ENCODE assay signal across 12 cellular contexts in the genomic region with DNA sequence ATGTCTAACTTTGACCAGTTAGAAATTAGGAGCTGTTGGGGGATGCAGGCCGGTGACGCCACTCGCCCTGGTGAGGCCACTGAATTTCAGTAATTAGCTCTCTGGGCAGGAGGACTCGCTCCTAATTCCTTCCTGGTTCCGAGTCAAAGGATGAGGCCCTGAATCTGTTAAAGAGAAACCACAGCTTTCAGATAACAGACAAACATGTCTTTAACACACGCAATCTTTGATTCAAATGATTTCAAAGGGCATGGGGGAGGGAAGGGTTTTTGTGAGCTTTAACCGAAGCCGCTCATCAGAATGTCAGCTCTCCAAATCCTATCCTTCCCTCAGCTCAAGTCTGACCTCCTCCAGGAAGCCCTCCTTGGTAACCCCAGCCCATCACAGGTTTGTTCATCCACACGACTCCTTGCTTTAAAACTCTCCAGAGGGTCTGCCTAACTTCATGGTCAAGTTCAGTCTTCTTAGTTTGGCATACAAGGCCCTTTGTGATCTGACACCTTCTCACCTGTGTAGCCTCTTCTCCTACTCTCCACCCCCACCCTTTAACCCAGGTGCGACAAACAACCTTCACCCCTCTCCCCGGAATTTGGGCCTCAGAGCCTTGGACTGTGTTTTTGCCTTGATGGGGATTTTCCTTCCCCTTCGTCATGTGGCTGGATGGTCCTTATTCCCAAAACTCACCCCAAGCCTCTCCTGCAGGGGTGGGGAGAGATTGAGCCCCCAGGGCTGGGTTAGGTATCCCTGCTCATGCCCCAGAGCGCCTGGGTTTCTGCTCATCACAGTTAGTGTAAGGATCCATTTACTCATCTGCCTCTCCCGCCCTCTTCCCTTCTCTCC. TPM values are rescaled to one million over a fixed set of nuclear protein-coding genes. Genes with fewer than 3 reads are reported as not detected.
DNase-seq lines count a peak whose midpoint lies in the region; ATAC-seq and TF ChIP-seq lines count a peak whose summit lies in the region.
"Had no signal": no experiment of that assay in that cellular context is flagged by ENCODE, and none has a peak within 500 bp of the region (broad histone marks: within the 10 kb centered on the region; RNA-seq: fewer than 3 reads in every experiment).

No MANE protein-coding gene starts in this region.

- H3K27ac ChIP-seq in mesenchymal stem cell (ENCODE audit: low read length, poor library complexity, severe bottlenecking), result no peak overlapping the region
- H3K27ac ChIP-seq in vagina, result peak overlapping the region; percentile 80
- H3K27ac ChIP-seq: psoas muscle had no signal

- H3K14ac ChIP-seq in mesenchymal stem cell (ENCODE audit: low read length in 2 of 2), result no peak overlapping the region

- no peak overlapping the region for H2BK5ac ChIP-seq in mesenchymal stem cell (ENCODE audit: low read depth, low read length, poor library complexity, severe bottlenecking)

- H4K91ac ChIP-seq in mesenchymal stem cell (ENCODE audit: low read length), result no peak overlapping the region

- peaks cover 43% of the 10 kb centered on the region for H3K36me3 Mint-ChIP-seq in activated CD8-positive, alpha-beta T cell treated with anti-CD3 and anti-CD28 coated beads for 36 hours (ENCODE audit: low read depth)

- H3K27me3 Mint-ChIP-seq in activated CD8-positive, alpha-beta T cell treated with anti-CD3 and anti-CD28 coated beads for 36 hours, result no peaks in the 10 kb centered on the region

- H3K4me1 Mint-ChIP-seq in activated CD8-positive, alpha-beta T cell treated with anti-CD3 and anti-CD28 coated beads for 36 hours (ENCODE audit: low read depth), result peaks cover 78% of the 10 kb centered on the region

- H3K9ac ChIP-seq in mesenchymal stem cell (ENCODE audit: low read length), result peak overlapping the region; percentile 38

- no peak overlapping the region for H2AFZ ChIP-seq in mesenchymal stem cell (ENCODE audit: low read depth, low read length)

- no peak for TF ChIP-seq CTCF in activated CD8-positive, alpha-beta T cell treated with anti-CD3 and anti-CD28 coated beads for 36 hours (IDR thresholded peaks at IDR 0.05)
- no peak for TF ChIP-seq CTCF in vagina (IDR thresholded peaks at IDR 0.05)

- peak; percentile 64 for DNase-seq in stimulated activated CD4-positive, alpha-beta T cell treated with anti-CD3 and anti-CD28 coated beads, Interleukin-15, amount 100 ng/mL, for 24 hours
- DNase-seq in stimulated activated CD4-positive, alpha-beta T cell treated with anti-CD3 and anti-CD28 coated beads, Interleukin-12 subunit alpha, Interleukin-12 subunit beta, amount 100 ng/mL, for 4 hours, result no peak
- DNase-seq in activated CD8-positive, alpha-beta T cell treated with anti-CD3 and anti-CD28 coated beads for 36 hours, result no peak
- DNase-seq in mesenchymal stem cell (peak; percentile 61), vagina (ENCODE audit: extremely low spot score in 2 of 2) (no peak), C1 segment of cervical spinal cord (lab: John Stamatoyannopoulos, UW) (no peak), LoVo (ENCODE audit: low spot score) (no peak), germinal center (ENCODE audit: low spot score) (no peak)
- DNase-seq: anterior cingulate cortex, GDM1, psoas muscle, substantia nigra had no signal

- H3K9me3 ChIP-seq in mesenchymal stem cell (ENCODE audit: control insufficient read depth, low read length) (no peaks in the 10 kb centered on the region), vagina (no peaks in the 10 kb centered on the region)
- H3K9me3 ChIP-seq: psoas muscle had no signal

- CTCF ChIA-PET in activated CD8-positive, alpha-beta T cell treated with anti-CD3 and anti-CD28 coated beads for 36 hours (lab: Charles Lee), result interaction anchor here (0.7 to 4.2 kb wide), 8 partner anchors 12 to 135 kb away, joined by 3 to 30 read pairs (median 4); a partner anchor contains a TSS

- no peak overlapping the region for H2BK15ac ChIP-seq in mesenchymal stem cell (ENCODE audit: low read depth, poor library complexity, severe bottlenecking)

- no peaks in the 10 kb centered on the region for H3K36me3 ChIP-seq in mesenchymal stem cell (ENCODE audit: control insufficient read depth in 1 of 2, insufficient read depth in 2 of 2, low read depth in 1 of 2, low read length in 2 of 2)
- no peaks in the 10 kb centered on the region for H3K36me3 ChIP-seq in vagina

- H3K4me3 ChIP-seq in mesenchymal stem cell (ENCODE audit: insufficient read depth in 1 of 2, low read depth in 1 of 2, low read length in 2 of 2) (no peak overlapping the region), vagina (no peak overlapping the region)
- H3K4me3 ChIP-seq: psoas muscle had no signal

- H3K4me1 ChIP-seq in mesenchymal stem cell (ENCODE audit: control insufficient read depth, insufficient read depth, low read depth, low read length), result peaks cover 19% of the 10 kb centered on the region
- peaks cover 62% of the 10 kb centered on the region for H3K4me1 ChIP-seq in vagina
- H3K4me1 ChIP-seq: psoas muscle had no signal

- POLR2A ChIA-PET in activated CD8-positive, alpha-beta T cell treated with anti-CD3 and anti-CD28 coated beads for 36 hours (lab: Charles Lee), result interaction anchor here (0.7 to 67.1 kb wide), 7 partner anchors 4 to 97 kb away, joined by 3 to 2439 read pairs (median 5); a partner anchor contains a TSS

- H3K9me3 Mint-ChIP-seq in activated CD8-positive, alpha-beta T cell treated with anti-CD3 and anti-CD28 coated beads for 36 hours, result peaks cover 3% of the 10 kb centered on the region

- TF ChIP-seq POLR2A in vagina (IDR thresholded peaks at IDR 0.05), result no peak

- intact Hi-C loops in activated CD8-positive, alpha-beta T cell treated with anti-CD3 and anti-CD28 coated beads for 36 hours (cut with micrococcal nuclease), result loop anchor here (5.0 to 10.0 kb wide), 2 partner anchors 37 to 46 kb away; a partner anchor contains a TSS
- intact Hi-C loops in vagina (cut with DNase I), result no loop called here

- H3K79me1 ChIP-seq in mesenchymal stem cell (replicated peaks; ENCODE audit: low read length, poor library complexity, severe bottlenecking), result no peaks in the 10 kb centered on the region

- ATAC-seq in activated CD8-positive, alpha-beta T cell treated with anti-CD3 and anti-CD28 coated beads for 36 hours, result peak; percentile 2

- peak overlapping the region; percentile 79 for H3K4me3 Mint-ChIP-seq in activated CD8-positive, alpha-beta T cell treated with anti-CD3 and anti-CD28 coated beads for 36 hours

- H2AK5ac ChIP-seq in mesenchymal stem cell (ENCODE audit: low read length, severe bottlenecking), result peak overlapping the region; percentile 26

- 86% methylated on average over 13 of the region's 14 CpGs for WGBS in mesenchymal stem cell

- peak overlapping the region; percentile 98 for H3K27ac Mint-ChIP-seq in activated CD8-positive, alpha-beta T cell treated with anti-CD3 and anti-CD28 coated beads for 36 hours

- H3K27me3 ChIP-seq in mesenchymal stem cell (ENCODE audit: control insufficient read depth in 1 of 2, insufficient read depth in 1 of 2, low read length in 2 of 2) (peaks cover 0 to 37% of the 10 kb centered on the region in 2 experiments), vagina (no peaks in the 10 kb centered on the region)

- H2BK120ac ChIP-seq in mesenchymal stem cell (ENCODE audit: low read depth, low read length), result no peak overlapping the region

- H2BK12ac ChIP-seq in mesenchymal stem cell (ENCODE audit: low read length in 2 of 2), result no peak overlapping the region

- H4K8ac ChIP-seq in mesenchymal stem cell (ENCODE audit: low read length), result no peak overlapping the region

- H3K4ac ChIP-seq in mesenchymal stem cell (ENCODE audit: low read depth in 1 of 2, low read length in 2 of 2), result no peak overlapping the region

- H3K23ac ChIP-seq in mesenchymal stem cell (ENCODE audit: low read length in 2 of 2), result no peak overlapping the region

- H3K4me2 ChIP-seq in mesenchymal stem cell (ENCODE audit: low read length, poor library complexity, severe bottlenecking), result no peak overlapping the region

- no peak overlapping the region for H3K18ac ChIP-seq in mesenchymal stem cell (ENCODE audit: low read depth in 1 of 2, low read length in 2 of 2)

RNA-seq across cellular contexts. Expression of a gene that starts 13.6 kb away (rescaled TPM):
- 100 to 1,000 TPM; 210 to 216 TPM for total RNA-seq in activated CD8-positive, alpha-beta T cell treated with anti-CD3 and anti-CD28 coated beads for 36 hours
- polyA plus RNA-seq in mesenchymal stem cell (2013, experiment 1 of 2), result 16.7 TPM
- 15.1 TPM for polyA plus RNA-seq in mesenchymal stem cell (2013, experiment 2 of 2)
- total RNA-seq in vagina, result 44.9 TPM

RNA-seq across cellular contexts. Expression of a gene that starts 36.0 kb away (rescaled TPM):
- total RNA-seq in activated CD8-positive, alpha-beta T cell treated with anti-CD3 and anti-CD28 coated beads for 36 hours, result 100 to 1,000 TPM; 147 to 150 TPM
- 0.65 TPM for polyA plus RNA-seq in mesenchymal stem cell (2013, experiment 1 of 2)
- polyA plus RNA-seq in mesenchymal stem cell (2013, experiment 2 of 2), result 0.68 TPM
- 6.9 TPM for total RNA-seq in vagina

RNA-seq across cellular contexts. Expression of a gene that starts 47.9 kb away (rescaled TPM):
- total RNA-seq in activated CD8-positive, alpha-beta T cell treated with anti-CD3 and anti-CD28 coated beads for 36 hours, result 10 to 100 TPM; 52.3 to 55.3 TPM
- polyA plus RNA-seq in mesenchymal stem cell (2013, experiment 1 of 2), result 28.5 TPM
- polyA plus RNA-seq in mesenchymal stem cell (2013, experiment 2 of 2), result 28.7 TPM
- 27.5 TPM for total RNA-seq in vagina

Comparison
In these comparisons a context has a peak if more than half of its experiments do, and no peak if none do; other contexts are left out.
1. DNase-seq: peak in stimulated activated CD4-positive, alpha-beta T cell treated with anti-CD3 and anti-CD28 coated beads, Interleukin-15, amount 100 ng/mL, for 24 hours (single experiment) and mesenchymal stem cell (single experiment); none in stimulated activated CD4-positive, alpha-beta T cell treated with anti-CD3 and anti-CD28 coated beads, Interleukin-12 subunit alpha, Interleukin-12 subunit beta, amount 100 ng/mL, for 4 hours (single experiment), activated CD8-positive, alpha-beta T cell treated with anti-CD3 and anti-CD28 coated beads for 36 hours (single experiment), vagina (0 of 2), C1 segment of cervical spinal cord (0 of 14), LoVo (single experiment) and germinal center (single experiment).
2. RNA of a gene that starts 36.0 kb away (total RNA-seq): 147 to 150 TPM in activated CD8-positive, alpha-beta T cell treated with anti-CD3 and anti-CD28 coated beads for 36 hours; 6.9 TPM in vagina (single experiment); every median in the first group is over 10 times any median in the second.